In the genomic region with DNA sequence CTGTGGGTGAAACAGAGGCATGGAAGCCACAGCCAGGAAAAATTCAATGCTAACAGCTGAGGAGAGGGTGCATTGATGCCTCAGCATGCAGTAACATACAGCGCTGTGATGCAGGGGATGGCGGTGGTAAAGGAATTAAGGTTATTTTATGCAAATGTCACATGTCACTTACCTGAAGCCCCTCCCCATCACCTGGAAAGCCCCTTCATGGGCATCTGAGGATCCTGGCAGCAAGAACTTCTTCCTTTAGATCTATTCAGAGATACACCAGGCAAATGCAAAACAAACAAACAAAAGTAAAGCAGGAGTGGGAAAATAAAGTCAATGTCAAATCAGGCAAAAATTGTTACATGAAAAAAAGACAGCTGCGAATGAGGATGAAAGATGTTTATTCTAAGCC, we compare ENCODE assay signal across 23 cellular contexts. TPM values are rescaled to one million over a fixed set of nuclear protein-coding genes. Genes with fewer than 3 reads are reported as not detected.
DNase-seq lines count a peak whose midpoint lies in the region; ATAC-seq and TF ChIP-seq lines count a peak whose summit lies in the region.
"Had no signal": no experiment of that assay in that cellular context is flagged by ENCODE, and none has a peak within 500 bp of the region (broad histone marks: within the 10 kb centered on the region; RNA-seq: fewer than 3 reads in every experiment).

No MANE protein-coding gene starts in this region.

- H3K9ac ChIP-seq in OCI-LY3 (ENCODE audit: low read length) (no peak overlapping the region), neuronal stem cell (ENCODE audit: low read depth, low read length, poor library complexity) (no peak overlapping the region)
- H3K9ac ChIP-seq: neural progenitor cell had no signal

- POLR2A ChIA-PET in naive thymus-derived CD4-positive, alpha-beta T cell (lab: Charles Lee), result interaction anchor here (0.6 to 3.4 kb wide), 3 partner anchors 11 to 107 kb away, joined by 3 to 17 read pairs (median 3); no protein-coding TSS in a partner anchor
- POLR2A ChIA-PET in WTC11 (lab: Charles Lee), result no interaction called here

- peaks cover 73% of the 10 kb centered on the region for H3K79me2 ChIP-seq in OCI-LY3 (ENCODE audit: low read length)

- H4K20me1 ChIP-seq in OCI-LY3 (ENCODE audit: insufficient read depth, low read length), result no peaks in the 10 kb centered on the region

- no peak overlapping the region for H3K4ac ChIP-seq in neuronal stem cell (ENCODE audit: low read length)

- no peaks in the 10 kb centered on the region for H3K9me3 Mint-ChIP-seq in activated CD4-positive, alpha-beta T cell treated with anti-CD3 and anti-CD28 coated beads, Interleukin-2, amount 10 ng/mL, durations not matched to agents 24 days and 14 days
- H3K9me3 Mint-ChIP-seq in CD4-positive, CD25-positive, alpha-beta regulatory T cell, result no peaks in the 10 kb centered on the region
- no peaks in the 10 kb centered on the region for H3K9me3 Mint-ChIP-seq in naive thymus-derived CD4-positive, alpha-beta T cell
- H3K9me3 Mint-ChIP-seq in WTC11 (no peaks in the 10 kb centered on the region), chondrocyte (ENCODE audit: low read depth) (no peaks in the 10 kb centered on the region)
- H3K9me3 Mint-ChIP-seq: activated T-helper 2 cell treated with anti-CD3 and anti-CD28 coated beads, Interferon-gamma antibody, Interleukin-2, Interleukin-4, amounts not matched to agents 10 μg/mL and 5 μg/mL and 100 μg/mL, durations not matched to agents 14 hours and 24 hours and 36 hours; effector memory CD8-positive, alpha-beta T cell; neural progenitor cell had no signal

- peak overlapping the region; percentile 2 for H3K27ac Mint-ChIP-seq in activated CD4-positive, alpha-beta T cell treated with anti-CD3 and anti-CD28 coated beads, Interleukin-2, amount 10 ng/mL, durations not matched to agents 24 days and 14 days
- peak overlapping the region; percentile 63 to 78 (median 76) for H3K27ac Mint-ChIP-seq in CD4-positive, CD25-positive, alpha-beta regulatory T cell
- peak overlapping the region in 8 of 9 donors; percentile 10 to 100 (median 64) for H3K27ac Mint-ChIP-seq in naive thymus-derived CD4-positive, alpha-beta T cell
- no peak overlapping the region for H3K27ac Mint-ChIP-seq in WTC11
- no peak overlapping the region for H3K27ac Mint-ChIP-seq in chondrocyte (ENCODE audit: unreplicated experiment)
- H3K27ac Mint-ChIP-seq: activated T-helper 2 cell treated with anti-CD3 and anti-CD28 coated beads, Interferon-gamma antibody, Interleukin-2, Interleukin-4, amounts not matched to agents 10 μg/mL and 5 μg/mL and 100 μg/mL, durations not matched to agents 14 hours and 24 hours and 36 hours; neural progenitor cell had no signal

- peaks cover 51% of the 10 kb centered on the region for H3K4me1 ChIP-seq in CD4-positive, CD25-positive, alpha-beta regulatory T cell (ENCODE audit: control insufficient read depth, insufficient read depth, low read length, poor library complexity, severe bottlenecking)
- peaks cover 71% of the 10 kb centered on the region for H3K4me1 ChIP-seq in OCI-LY3 (ENCODE audit: low read length)
- peaks cover 15 to 34% of the 10 kb centered on the region in 2 donors for H3K4me1 ChIP-seq in naive thymus-derived CD4-positive, alpha-beta T cell (ENCODE audit: control insufficient read depth in 2 of 2, insufficient read depth in 2 of 2, low read length in 2 of 2)
- H3K4me1 ChIP-seq in neuronal stem cell (ENCODE audit: control insufficient read depth in 2 of 2, insufficient read depth in 1 of 2, low read depth in 1 of 2, low read length in 2 of 2), result peaks cover 0 to 2% of the 10 kb centered on the region in 2 donors
- H3K4me1 ChIP-seq: psoas muscle, testis had no signal

- H2AFZ ChIP-seq in OCI-LY3 (ENCODE audit: low read depth, low read length) (no peak overlapping the region), neuronal stem cell (ENCODE audit: low read length) (no peak overlapping the region)
- H2AFZ ChIP-seq: neural progenitor cell had no signal

- H3K23ac ChIP-seq in neuronal stem cell (ENCODE audit: low read depth, low read length, poor library complexity), result no peak overlapping the region

- H2BK5ac ChIP-seq in neuronal stem cell (ENCODE audit: low read length), result no peak overlapping the region

- H2BK15ac ChIP-seq in neuronal stem cell (ENCODE audit: low read length), result no peak overlapping the region

- CTCF ChIA-PET in naive thymus-derived CD4-positive, alpha-beta T cell (lab: Charles Lee), result no interaction called here
- CTCF ChIA-PET in WTC11 (lab: Charles Lee), result interaction anchor here (1.0 kb wide), 1 partner anchor 61 kb away, joined by 3 read pairs; no protein-coding TSS in a partner anchor

- no peak overlapping the region for H4K8ac ChIP-seq in neuronal stem cell (ENCODE audit: low read depth, low read length)

- H2AK5ac ChIP-seq in neuronal stem cell (ENCODE audit: low read depth, low read length), result no peak overlapping the region

- intact Hi-C loops in activated CD4-positive, alpha-beta T cell treated with anti-CD3 and anti-CD28 coated beads, Interleukin-2, amount 10 ng/mL, durations not matched to agents 24 days and 14 days (cut with micrococcal nuclease), result loop anchor here (2.0 to 5.0 kb wide), 2 partner anchors 97 to 576 kb away; no protein-coding TSS in a partner anchor
- intact Hi-C loops in naive thymus-derived CD4-positive, alpha-beta T cell (cut with micrococcal nuclease), result loop anchor here (2.0 to 10.0 kb wide), 2 partner anchors 299 to 833 kb away; partner anchors contain the start of genes FBXO36 (in 1 of the 2), PSMD1 (in 1 of the 2) and TRIP12 (in 1 of the 2)

- ATAC-seq in CD4-positive, CD25-positive, alpha-beta regulatory T cell (ENCODE audit: low read depth in 2 of 2), result no peak
- ATAC-seq in naive thymus-derived CD4-positive, alpha-beta T cell, result no peak
- no peak for ATAC-seq in WTC11
- ATAC-seq: effector memory CD8-positive, alpha-beta T cell; esophagus mucosa; HCT116; left ventricle myocardium superior; psoas muscle had no signal

- no peak overlapping the region for H2BK120ac ChIP-seq in neuronal stem cell (ENCODE audit: low read depth, low read length)

- no CpG with 5 or more reads among the region's 3 CpGs for WGBS in neuronal stem cell (ENCODE audit: extremely low coverage in 2 of 2, insufficient read length in 2 of 2, insufficient replicate concordance in 1 of 2), 2 donors

- no peaks in the 10 kb centered on the region for H3K79me1 ChIP-seq in neuronal stem cell (ENCODE audit: low read depth, low read length)

- H3K4me2 ChIP-seq in OCI-LY3 (ENCODE audit: low read length) (peak overlapping the region; percentile 24; the same call in 1 of the 2 replicates), neuronal stem cell (ENCODE audit: insufficient read depth, low read length, poor library complexity, severe bottlenecking) (no peak overlapping the region)
- H3K4me2 ChIP-seq: neural progenitor cell had no signal

- no peak overlapping the region for H3K4me3 ChIP-seq in CD4-positive, CD25-positive, alpha-beta regulatory T cell (ENCODE audit: low read depth, low read length)
- H3K4me3 ChIP-seq in OCI-LY3 (ENCODE audit: low read length), result no peak overlapping the region
- H3K4me3 ChIP-seq in naive thymus-derived CD4-positive, alpha-beta T cell (ENCODE audit: low read length), result no peak overlapping the region
- H3K4me3 ChIP-seq in neuronal stem cell (ENCODE audit: low read length in 2 of 2), result no peak overlapping the region
- H3K4me3 ChIP-seq: neural progenitor cell, psoas muscle, testis had no signal

- H3K14ac ChIP-seq in neuronal stem cell (ENCODE audit: low read length), result no peak overlapping the region

- no peak overlapping the region for H2BK12ac ChIP-seq in neuronal stem cell (ENCODE audit: low read length)

- H3K27ac ChIP-seq in CD4-positive, CD25-positive, alpha-beta regulatory T cell (ENCODE audit: insufficient read depth, low read length, poor library complexity, severe bottlenecking), result no peak overlapping the region
- H3K27ac ChIP-seq in OCI-LY3 (ENCODE audit: low read length), result no peak overlapping the region
- no peak overlapping the region for H3K27ac ChIP-seq in naive thymus-derived CD4-positive, alpha-beta T cell (ENCODE audit: low read depth, low read length)
- no peak overlapping the region for H3K27ac ChIP-seq in neuronal stem cell (replicated peaks; ENCODE audit: low read length)
- H3K27ac ChIP-seq: neural progenitor cell, psoas muscle, testis had no signal

- H3K18ac ChIP-seq in neuronal stem cell (ENCODE audit: low read length), result no peak overlapping the region

- H3K27me3 Mint-ChIP-seq in activated CD4-positive, alpha-beta T cell treated with anti-CD3 and anti-CD28 coated beads, Interleukin-2, amount 10 ng/mL, durations not matched to agents 24 days and 14 days, result no peaks in the 10 kb centered on the region
- H3K27me3 Mint-ChIP-seq in CD4-positive, CD25-positive, alpha-beta regulatory T cell, result no peaks in the 10 kb centered on the region
- H3K27me3 Mint-ChIP-seq in naive thymus-derived CD4-positive, alpha-beta T cell, result no peaks in the 10 kb centered on the region
- H3K27me3 Mint-ChIP-seq in WTC11 (ENCODE audit: low read depth) (no peaks in the 10 kb centered on the region), chondrocyte (ENCODE audit: low read depth) (no peaks in the 10 kb centered on the region)
- H3K27me3 Mint-ChIP-seq: effector memory CD8-positive, alpha-beta T cell had no signal

- H3K4me1 Mint-ChIP-seq in activated CD4-positive, alpha-beta T cell treated with anti-CD3 and anti-CD28 coated beads, Interleukin-2, amount 10 ng/mL, durations not matched to agents 24 days and 14 days, result peaks cover 65% of the 10 kb centered on the region
- H3K4me1 Mint-ChIP-seq in CD4-positive, CD25-positive, alpha-beta regulatory T cell, result peaks cover 39 to 77% (median 53%) of the 10 kb centered on the region in 4 donors
- peaks cover 47 to 78% (median 67%) of the 10 kb centered on the region in 7 donors for H3K4me1 Mint-ChIP-seq in naive thymus-derived CD4-positive, alpha-beta T cell
- H3K4me1 Mint-ChIP-seq in WTC11, result peaks cover 12% of the 10 kb centered on the region
- H3K4me1 Mint-ChIP-seq in chondrocyte (ENCODE audit: low read depth), result peaks cover 30% of the 10 kb centered on the region

- TF ChIP-seq CTCF in OCI-LY3 (IDR thresholded peaks at IDR 0.05; ENCODE audit: low read depth, low read length), result no peak
- no peak for TF ChIP-seq CTCF in WTC11 (IDR thresholded peaks at IDR 0.05)
- no peak for TF ChIP-seq CTCF in chondrocyte (IDR thresholded peaks at IDR 0.05)

- peaks cover 46% of the 10 kb centered on the region for H3K36me3 Mint-ChIP-seq in activated CD4-positive, alpha-beta T cell treated with anti-CD3 and anti-CD28 coated beads, Interleukin-2, amount 10 ng/mL, durations not matched to agents 24 days and 14 days (ENCODE audit: low read depth)
- peaks cover 18% of the 10 kb centered on the region for H3K36me3 Mint-ChIP-seq in CD4-positive, CD25-positive, alpha-beta regulatory T cell
- H3K36me3 Mint-ChIP-seq in naive thymus-derived CD4-positive, alpha-beta T cell, result peaks cover 0 to 29% (median 8%) of the 10 kb centered on the region in 5 donors
- no peaks in the 10 kb centered on the region for H3K36me3 Mint-ChIP-seq in WTC11
- H3K36me3 Mint-ChIP-seq in chondrocyte (ENCODE audit: low read depth), result no peaks in the 10 kb centered on the region
- H3K36me3 Mint-ChIP-seq: neural progenitor cell had no signal

- H3K36me3 ChIP-seq in CD4-positive, CD25-positive, alpha-beta regulatory T cell (ENCODE audit: control insufficient read depth, insufficient read depth, low read length), result peaks cover 9% of the 10 kb centered on the region
- H3K36me3 ChIP-seq in OCI-LY3 (replicated peaks; ENCODE audit: low read depth, low read length), result peaks cover 5% of the 10 kb centered on the region
- H3K36me3 ChIP-seq in naive thymus-derived CD4-positive, alpha-beta T cell (ENCODE audit: control insufficient read depth in 2 of 3, insufficient read depth in 3 of 3, low read length in 3 of 3), result peaks cover under 1 to 3% (median 1%) of the 10 kb centered on the region in 3 experiments
- no peaks in the 10 kb centered on the region for H3K36me3 ChIP-seq in neuronal stem cell (replicated peaks in 1 of 2; ENCODE audit: control insufficient read depth in 2 of 2, insufficient read depth in 2 of 2, low read length in 2 of 2)
- H3K36me3 ChIP-seq: neural progenitor cell had no signal

- no peak for DNase-seq in activated CD4-positive, alpha-beta T cell treated with anti-CD3 and anti-CD28 coated beads, Interleukin-2, amount 10 ng/mL, durations not matched to agents 24 days and 14 days
- no peak for DNase-seq in activated CD4-positive, alpha-beta T cell treated with anti-CD3 and anti-CD28 coated beads for 48 hours
- DNase-seq in CD4-positive, CD25-positive, alpha-beta regulatory T cell, result no peak
- DNase-seq in naive thymus-derived CD4-positive, alpha-beta T cell, result peak in 1 of 9 donors; percentile 16
- DNase-seq in WTC11 (ENCODE audit: low spot score), result no peak
- DNase-seq in chondrocyte (ENCODE audit: low spot score), result no peak
- no peak for DNase-seq in neuronal stem cell (ENCODE audit: low spot score)
- DNase-seq: 8988T; Calu3; effector memory CD8-positive, alpha-beta T cell; foreskin melanocyte; hippocampal formation; left ventricle myocardium superior; NCI-H1436; NCI-H510A treated with DMSO at 0.1 percent for 48 hours; psoas muscle; testis had no signal

- no peaks in the 10 kb centered on the region for H3K9me3 ChIP-seq in CD4-positive, CD25-positive, alpha-beta regulatory T cell (ENCODE audit: control insufficient read depth in 2 of 2, low read length in 2 of 2)
- no peaks in the 10 kb centered on the region for H3K9me3 ChIP-seq in OCI-LY3 (ENCODE audit: insufficient read depth, low read length)
- no peaks in the 10 kb centered on the region for H3K9me3 ChIP-seq in naive thymus-derived CD4-positive, alpha-beta T cell (ENCODE audit: control insufficient read depth in 2 of 3, low read length in 3 of 3)
- H3K9me3 ChIP-seq in neuronal stem cell (replicated peaks in 1 of 2; ENCODE audit: control insufficient read depth in 2 of 2, insufficient read depth in 1 of 2, low read depth in 1 of 2, low read length in 2 of 2), result peaks cover 0 to 1% of the 10 kb centered on the region in 2 donors
- H3K9me3 ChIP-seq: psoas muscle, testis had no signal

- no peak overlapping the region for H3K4me3 Mint-ChIP-seq in activated CD4-positive, alpha-beta T cell treated with anti-CD3 and anti-CD28 coated beads, Interleukin-2, amount 10 ng/mL, durations not matched to agents 24 days and 14 days
- H3K4me3 Mint-ChIP-seq in CD4-positive, CD25-positive, alpha-beta regulatory T cell, result peak overlapping the region in 3 of 4 donors; percentile 14 to 63 (median 55)
- H3K4me3 Mint-ChIP-seq in naive thymus-derived CD4-positive, alpha-beta T cell, result peak overlapping the region in 2 of 10 donors; percentile 1 to 14
- H3K4me3 Mint-ChIP-seq in WTC11 (no peak overlapping the region), chondrocyte (ENCODE audit: unreplicated experiment) (no peak overlapping the region)
- H3K4me3 Mint-ChIP-seq: effector memory CD8-positive, alpha-beta T cell; neural progenitor cell had no signal

- H4K91ac ChIP-seq in neuronal stem cell (ENCODE audit: low read depth, low read length, poor library complexity), result no peak overlapping the region

- no peaks in the 10 kb centered on the region for H3K27me3 ChIP-seq in CD4-positive, CD25-positive, alpha-beta regulatory T cell (ENCODE audit: control insufficient read depth, insufficient read depth, low read length)
- H3K27me3 ChIP-seq in OCI-LY3 (ENCODE audit: low read depth, low read length) (no peaks in the 10 kb centered on the region), neuronal stem cell (ENCODE audit: control insufficient read depth in 3 of 3, insufficient read depth in 3 of 3, low read depth in 1 of 3, low read length in 3 of 3) (peaks cover 0 to 5% (median 0%) of the 10 kb centered on the region in 3 experiments)
- H3K27me3 ChIP-seq in naive thymus-derived CD4-positive, alpha-beta T cell (ENCODE audit: control insufficient read depth in 2 of 2, insufficient read depth in 2 of 2, low read length in 2 of 2), result no peaks in the 10 kb centered on the region
- H3K27me3 ChIP-seq: neural progenitor cell, testis had no signal

RNA-seq across cellular contexts. Expression of gene SP110, which starts 1.7 kb away (rescaled TPM):
- total RNA-seq in activated CD4-positive, alpha-beta T cell treated with anti-CD3 and anti-CD28 coated beads, Interleukin-2, amount 10 ng/mL, durations not matched to agents 24 days and 14 days, result 137 and 148 TPM in 2 replicates
- total RNA-seq in CD4-positive, CD25-positive, alpha-beta regulatory T cell, result 118 TPM
- 100 to 1,000 TPM in 1 of 4 donors, 10 to 100 TPM in 3; 74.5 to 131 (median 87.1) TPM for polyA plus RNA-seq in CD4-positive, CD25-positive, alpha-beta regulatory T cell
- total RNA-seq in naive thymus-derived CD4-positive, alpha-beta T cell, result 100 to 1,000 TPM in 4 of 5 experiments, 10 to 100 TPM in 1; 97.5 to 182 (median 117) TPM
- polyA plus RNA-seq in naive thymus-derived CD4-positive, alpha-beta T cell, result 100 to 1,000 TPM in 1 of 2 donors, 10 to 100 TPM in 1; 89.8 to 101 TPM
- 4.2 to 5.7 TPM (median 4.9 TPM) in 3 replicates for total RNA-seq in WTC11 (2021)
- total RNA-seq in chondrocyte, result 11.3 to 13.9 TPM (median 12.9 TPM) in 3 replicates
- 1.7 TPM for polyA plus RNA-seq in neuronal stem cell (2013, experiment 1 of 2)
- 1.5 TPM for polyA plus RNA-seq in neuronal stem cell (2013, experiment 2 of 2)

RNA-seq across cellular contexts. Expression of gene SP140, which starts 4.0 kb away (rescaled TPM):
- total RNA-seq in activated CD4-positive, alpha-beta T cell treated with anti-CD3 and anti-CD28 coated beads, Interleukin-2, amount 10 ng/mL, durations not matched to agents 24 days and 14 days, result 236 and 241 TPM in 2 replicates
- 100 TPM for total RNA-seq in CD4-positive, CD25-positive, alpha-beta regulatory T cell
- polyA plus RNA-seq in CD4-positive, CD25-positive, alpha-beta regulatory T cell, result 10 to 100 TPM; 22.4 to 35.4 (median 28.2) TPM
- total RNA-seq in naive thymus-derived CD4-positive, alpha-beta T cell, result 100 to 1,000 TPM in 1 of 5 experiments, 10 to 100 TPM in 4; 34.5 to 120 (median 45.2) TPM
- 10 to 100 TPM; 11.3 to 13.0 TPM for polyA plus RNA-seq in naive thymus-derived CD4-positive, alpha-beta T cell
- total RNA-seq in WTC11 (2021) (0.16 to 0.66 TPM (median 0.37 TPM) in 3 replicates), chondrocyte (0.60 TPM in 1 of 3 replicates, not detected in the others)
- polyA plus RNA-seq in neuronal stem cell (2013, experiment 1 of 2), result 0.06 TPM
- polyA plus RNA-seq in neuronal stem cell (2013, experiment 2 of 2), result 0.04 TPM
- total RNA-seq: MCF 10A had no signal

Comparison
In these comparisons a context has a peak if more than half of its experiments do, and no peak if none do; other contexts are left out.
1. H3K27ac Mint-ChIP-seq: peak in activated CD4-positive, alpha-beta T cell treated with anti-CD3 and anti-CD28 coated beads, Interleukin-2, amount 10 ng/mL, durations not matched to agents 24 days and 14 days (single experiment), CD4-positive, CD25-positive, alpha-beta regulatory T cell (3 of 3) and naive thymus-derived CD4-positive, alpha-beta T cell (8 of 9); none in WTC11 (single experiment) and chondrocyte (single experiment).
2. H3K4me3 Mint-ChIP-seq: peak in CD4-positive, CD25-positive, alpha-beta regulatory T cell (3 of 4); none in activated CD4-positive, alpha-beta T cell treated with anti-CD3 and anti-CD28 coated beads, Interleukin-2, amount 10 ng/mL, durations not matched to agents 24 days and 14 days (single experiment), WTC11 (single experiment) and chondrocyte (single experiment).
3. RNA of gene SP140, which starts 4.0 kb away (total RNA-seq): 236 to 241 TPM in activated CD4-positive, alpha-beta T cell treated with anti-CD3 and anti-CD28 coated beads, Interleukin-2, amount 10 ng/mL, durations not matched to agents 24 days and 14 days, 100 TPM in CD4-positive, CD25-positive, alpha-beta regulatory T cell (single experiment) and 34.5 to 120 TPM in naive thymus-derived CD4-positive, alpha-beta T cell; 0.16 to 0.66 TPM in WTC11 and 0.60 TPM in chondrocyte; every median in the first group is over 10 times any median in the second.